ENCODE assay signal across 8 cellular contexts in the genomic region with DNA sequence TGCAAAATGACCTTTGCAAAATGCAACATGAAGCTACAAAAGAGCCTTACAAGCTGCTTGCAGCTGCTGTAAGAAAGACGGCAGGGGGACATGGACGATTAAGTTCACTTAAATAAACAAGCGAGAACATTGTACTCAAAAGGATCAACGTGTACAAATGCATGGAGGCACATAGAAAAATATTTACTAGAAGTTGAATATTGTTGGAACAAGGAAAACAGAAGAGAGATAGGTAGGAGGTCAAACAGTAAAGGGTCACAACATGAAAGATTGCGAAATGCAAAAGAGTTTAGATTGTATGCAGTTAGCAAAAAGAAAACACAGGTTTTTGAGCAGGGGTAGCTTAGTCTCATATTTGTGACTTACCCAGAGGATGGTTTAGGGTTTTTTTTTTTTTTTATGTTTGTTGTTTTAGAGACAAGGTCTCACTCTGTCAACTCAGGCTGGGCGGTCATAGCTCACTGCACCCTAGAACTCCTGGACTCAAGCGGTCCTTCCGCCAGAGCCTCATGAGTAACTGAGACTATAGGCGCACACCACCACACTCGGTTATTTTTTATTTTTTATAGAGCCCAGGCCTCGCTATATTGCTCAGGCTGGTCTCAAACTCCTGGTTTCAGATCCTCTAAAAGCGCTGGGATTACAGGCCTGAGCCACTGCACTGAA. TPM values are rescaled to one million over a fixed set of nuclear protein-coding genes. Genes with fewer than 3 reads are reported as not detected.
DNase-seq lines count a peak whose midpoint lies in the region; ATAC-seq and TF ChIP-seq lines count a peak whose summit lies in the region.

No MANE protein-coding gene starts in this region.

- no peaks in the 10 kb centered on the region for H3K36me3 ChIP-seq in Loucy (ENCODE audit: insufficient read depth, low read length)
- peaks cover 10% of the 10 kb centered on the region for H3K36me3 ChIP-seq in mesodermal cell (ENCODE audit: control insufficient read depth, insufficient read depth, low read length)

- no peak for ATAC-seq in GM18907 (IDR thresholded peaks at IDR 0.05; ENCODE audit: unreplicated experiment)

- H3K9me2 ChIP-seq in Loucy (replicated peaks; ENCODE audit: low read depth, low read length): no peaks in the 10 kb centered on the region

- TF ChIP-seq CTCF in Loucy (conservative IDR thresholded peaks at IDR 0.05; ENCODE audit: low read length) (no peak), GM13976 (IDR thresholded peaks at IDR 0.05; ENCODE audit: borderline replicate concordance, control extremely low read depth, extremely low read depth, insufficient read depth, missing control alignments) (no peak)

- H3K9ac ChIP-seq in Loucy (ENCODE audit: low read depth, low read length, poor library complexity, severe bottlenecking): peak overlapping the region; percentile 88

- intact Hi-C loops in activated CD4-positive, alpha-beta memory T cell treated with anti-CD3 and anti-CD28 coated beads for 36 hours (cut with micrococcal nuclease): loop anchor here (2.0 to 10.0 kb wide), 4 partner anchors 313 to 961 kb away; a partner anchor contains a TSS

- H3K27ac ChIP-seq in mesodermal cell (ENCODE audit: low read depth, low read length, severe bottlenecking): peak overlapping the region; percentile 96

- 97% methylated on average over 9 of the region's 12 CpGs for WGBS in mesodermal cell (ENCODE audit: insufficient coverage in 2 of 2), 2 experiments

- no peaks in the 10 kb centered on the region for H3K27me3 Mint-ChIP-seq in activated CD4-positive, alpha-beta memory T cell treated with anti-CD3 and anti-CD28 coated beads for 36 hours

- peak; percentile 1 for DNase-seq in CD1c-positive myeloid dendritic cell (ENCODE audit: extremely low spot score)
- DNase-seq in activated CD4-positive, alpha-beta memory T cell treated with anti-CD3 and anti-CD28 coated beads for 36 hours: no peak
- DNase-seq in GM19238 (ENCODE audit: insufficient read length, low spot score): no peak
- DNase-seq in GM13976 (ENCODE audit: low spot score): no peak
- DNase-seq in EL: no peak

- H4K20me1 ChIP-seq in Loucy (ENCODE audit: insufficient read depth, low read length, poor library complexity, severe bottlenecking): no peaks in the 10 kb centered on the region

- H3K4me3 Mint-ChIP-seq in activated CD4-positive, alpha-beta memory T cell treated with anti-CD3 and anti-CD28 coated beads for 36 hours: peak overlapping the region; percentile 91

- H3K9me3 Mint-ChIP-seq in activated CD4-positive, alpha-beta memory T cell treated with anti-CD3 and anti-CD28 coated beads for 36 hours: no peaks in the 10 kb centered on the region

- peak overlapping the region; percentile 96 for H3K27ac Mint-ChIP-seq in activated CD4-positive, alpha-beta memory T cell treated with anti-CD3 and anti-CD28 coated beads for 36 hours

- H3K4me1 ChIP-seq in Loucy (ENCODE audit: insufficient read depth, low read length, poor library complexity, severe bottlenecking) (peaks cover 11% of the 10 kb centered on the region), mesodermal cell (ENCODE audit: control insufficient read depth, insufficient read depth, low read length, poor library complexity, severe bottlenecking) (peaks cover 5% of the 10 kb centered on the region)

- H3K4me3 ChIP-seq in Loucy (ENCODE audit: low read length, poor library complexity, severe bottlenecking): peak overlapping the region; percentile 91
- H3K4me3 ChIP-seq in mesodermal cell (ENCODE audit: extremely low read depth, insufficient read depth, low read length, poor library complexity, severe bottlenecking): no peak overlapping the region

- peaks cover 10% of the 10 kb centered on the region for H3K36me3 Mint-ChIP-seq in activated CD4-positive, alpha-beta memory T cell treated with anti-CD3 and anti-CD28 coated beads for 36 hours

- no peaks in the 10 kb centered on the region for H3K27me3 ChIP-seq in Loucy (ENCODE audit: insufficient read depth, low read length, poor library complexity, severe bottlenecking)

- POLR2A ChIA-PET in activated CD4-positive, alpha-beta memory T cell treated with anti-CD3 and anti-CD28 coated beads for 36 hours (lab: Charles Lee): interaction anchor here (1.0 to 1.6 kb wide), 2 partner anchors 116 to 136 kb away, joined by 3 to 5 read pairs; no protein-coding TSS in a partner anchor

- peak overlapping the region; percentile 90 for H3K4me2 ChIP-seq in Loucy (ENCODE audit: low read depth, low read length, poor library complexity, severe bottlenecking)

- peaks cover 12% of the 10 kb centered on the region for H3K79me2 ChIP-seq in Loucy (ENCODE audit: insufficient read depth, low read length)

- H3K9me3 ChIP-seq in Loucy (ENCODE audit: insufficient read depth, low read depth, low read length): no peaks in the 10 kb centered on the region
- no peaks in the 10 kb centered on the region for H3K9me3 ChIP-seq in mesodermal cell (ENCODE audit: control insufficient read depth, low read length)

- H2AFZ ChIP-seq in Loucy (ENCODE audit: low read length): no peak overlapping the region

- H3F3A ChIP-seq in Loucy (ENCODE audit: low read depth): no peaks in the 10 kb centered on the region

- in situ Hi-C loops in GM13976 (cut with MboI; ENCODE audit: low sequenced_read_pairs, unreplicated experiment): no loop called here

- peaks cover 17% of the 10 kb centered on the region for H3K4me1 Mint-ChIP-seq in activated CD4-positive, alpha-beta memory T cell treated with anti-CD3 and anti-CD28 coated beads for 36 hours (ENCODE audit: low read depth)

- CTCF ChIA-PET in activated CD4-positive, alpha-beta memory T cell treated with anti-CD3 and anti-CD28 coated beads for 36 hours (lab: Charles Lee): no interaction called here

RNA-seq across cellular contexts. Expression of a gene that starts 1.4 kb away (rescaled TPM):
- total RNA-seq in activated CD4-positive, alpha-beta memory T cell treated with anti-CD3 and anti-CD28 coated beads for 36 hours: 10 to 100 TPM; 51.2 to 52.0 TPM
- polyA plus RNA-seq in mesodermal cell (2013, experiment 1 of 2): 23.2 TPM
- polyA plus RNA-seq in mesodermal cell (2013, experiment 2 of 2): 15.6 TPM
